Comparison of ENCODE assay signal across 26 cellular contexts in genomic region chr10:106609466-106609865, GRCh38.
A peak's percentile ranks its signal among the peaks of the same experiment; 100 is the strongest.
DNase-seq lines count a peak whose midpoint lies in the region; ATAC-seq and TF ChIP-seq lines count a peak whose summit lies in the region.
"Had no signal": no experiment of that assay in that cellular context is flagged by ENCODE, and none has a peak within 500 bp of the region (broad histone marks: within the 10 kb centered on the region; RNA-seq: fewer than 3 reads in every experiment).

No MANE protein-coding gene starts in this region.

- H3K36me3 Mint-ChIP-seq in natural killer cell treated with Interleukin-12 subunit alpha and Interleukin-12 subunit beta and Interleukin-15 and Interleukin-18, amount 100 ng/mL, for 72 hours, result no peaks in the 10 kb centered on the region
- H3K36me3 Mint-ChIP-seq: CD8-positive, alpha-beta memory T cell had no signal

- DNase-seq in NCI-H69 (lab: John Stamatoyannopoulos, UW) (peak; percentile 83), epithelial cell of esophagus (ENCODE audit: low read depth) (peak; percentile 74), T1000 (lab: John Stamatoyannopoulos, UW) (no peak)
- DNase-seq in natural killer cell treated with Interleukin-12 subunit alpha and Interleukin-12 subunit beta and Interleukin-15 and Interleukin-18, amount 100 ng/mL, for 72 hours (ENCODE audit: low spot score), result no peak
- DNase-seq: Calu3; CD8-positive, alpha-beta memory T cell; GDM1; Kasumi-1; MG63; NCI-H1105 treated with DMSO at 0.1 percent for 48 hours; NCI-H146; NCI-H1930; NCI-H2107; NCI-H524; NCI-H774; NK-92 treated with Interleukin-12 subunit alpha and Interleukin-12 subunit beta, amount 100 ng/mL, for 24 hours; PC-9; RPMI8226; SHP77 treated with DMSO at 0.1 percent for 48 hours; T-helper 1 cell had no signal

- ATAC-seq in GM18868 (IDR thresholded peaks at IDR 0.05; ENCODE audit: unreplicated experiment) (peak; percentile 8), GM18861 (IDR thresholded peaks at IDR 0.05; ENCODE audit: unreplicated experiment) (no peak), GM21717 (IDR thresholded peaks at IDR 0.05; ENCODE audit: unreplicated experiment) (no peak)
- no peak for ATAC-seq in natural killer cell treated with Interleukin-12 subunit alpha and Interleukin-12 subunit beta and Interleukin-15 and Interleukin-18, amount 100 ng/mL, for 72 hours
- ATAC-seq: K562 had no signal

- H3K27me3 Mint-ChIP-seq in natural killer cell treated with Interleukin-12 subunit alpha and Interleukin-12 subunit beta and Interleukin-15 and Interleukin-18, amount 100 ng/mL, for 72 hours, result no peaks in the 10 kb centered on the region
- H3K27me3 Mint-ChIP-seq: B cell had no signal

- no peak overlapping the region for H3K27ac Mint-ChIP-seq in natural killer cell treated with Interleukin-12 subunit alpha and Interleukin-12 subunit beta and Interleukin-15 and Interleukin-18, amount 100 ng/mL, for 72 hours
- H3K27ac Mint-ChIP-seq: B cell; CD8-positive, alpha-beta memory T cell had no signal

- no peaks in the 10 kb centered on the region for H3K4me1 Mint-ChIP-seq in natural killer cell treated with Interleukin-12 subunit alpha and Interleukin-12 subunit beta and Interleukin-15 and Interleukin-18, amount 100 ng/mL, for 72 hours (ENCODE audit: low read depth in 2 of 2)
- H3K4me1 Mint-ChIP-seq: B cell; CD8-positive, alpha-beta memory T cell had no signal

- peaks cover 6% of the 10 kb centered on the region for H3K9me3 Mint-ChIP-seq in natural killer cell treated with Interleukin-12 subunit alpha and Interleukin-12 subunit beta and Interleukin-15 and Interleukin-18, amount 100 ng/mL, for 72 hours

- no peak for TF ChIP-seq CTCF in epithelial cell of esophagus (IDR thresholded peaks at IDR 0.05; ENCODE audit: insufficient read depth, low read depth, low read length, missing control alignments)

- H3K4me3 Mint-ChIP-seq in natural killer cell treated with Interleukin-12 subunit alpha and Interleukin-12 subunit beta and Interleukin-15 and Interleukin-18, amount 100 ng/mL, for 72 hours, result no peak overlapping the region
- H3K4me3 Mint-ChIP-seq: B cell; CD8-positive, alpha-beta memory T cell had no signal

- H3K4me3 ChIP-seq in epithelial cell of esophagus (ENCODE audit: low read length), result no peak overlapping the region
- H3K4me3 ChIP-seq: GM12878, K562, MG63, PC-9 had no signal

Comparison
In these comparisons a context has a peak if more than half of its experiments do, and no peak if none do; other contexts are left out.
1. DNase-seq: peak in NCI-H69 (single experiment) and epithelial cell of esophagus (single experiment); none in natural killer cell treated with Interleukin-12 subunit alpha and Interleukin-12 subunit beta and Interleukin-15 and Interleukin-18, amount 100 ng/mL, for 72 hours (single experiment) and T1000 (single experiment).